ENCODE assay signal across 29 cellular contexts in the genomic region with DNA sequence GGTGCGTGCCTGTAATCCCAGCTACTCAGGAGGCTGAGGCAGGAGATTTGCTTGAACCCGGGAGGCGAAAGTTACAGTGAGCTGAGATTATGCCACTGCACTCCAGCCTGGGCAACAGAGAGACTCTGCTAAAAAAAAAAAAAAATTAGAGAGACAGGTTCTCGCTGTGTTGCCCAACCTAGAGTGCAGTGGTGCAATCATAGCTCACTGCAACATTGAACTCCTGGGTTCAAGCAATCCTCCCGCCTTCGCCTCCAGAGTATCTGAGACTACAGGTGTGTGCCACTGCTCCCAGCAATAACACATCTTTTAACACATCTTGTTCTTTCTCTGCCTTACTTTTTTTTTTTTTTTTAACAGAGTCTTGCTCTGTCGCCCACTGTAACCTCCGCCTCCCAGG. TPM values are rescaled to one million over a fixed set of nuclear protein-coding genes. Genes with fewer than 3 reads are reported as not detected.
"Had no signal": no experiment of that assay in that cellular context is flagged by ENCODE, and none has a peak within 500 bp of the region (broad histone marks: within the 10 kb centered on the region; RNA-seq: fewer than 3 reads in every experiment).

No MANE protein-coding gene starts in this region.

- H3K27ac ChIP-seq: body of pancreas, cardiac muscle cell, ovary, psoas muscle, transverse colon, uterus had no signal

- H3K27me3 ChIP-seq: body of pancreas, cardiac muscle cell, heart right ventricle, ovary, transverse colon, uterus had no signal

- H3K27ac Mint-ChIP-seq: activated naive CD4-positive, alpha-beta T cell treated with anti-CD3 and anti-CD28 coated beads, Interleukin-2, amount 50 U/mL, for 24 hours; activated T-helper 1 cell treated with anti-CD3 and anti-CD28 coated beads, Interleukin-12 subunit alpha, Interleukin-12 subunit beta, Interleukin-2, Interleukin-4 antibody, amounts not matched to agents 30 ng/mL and 10 ng/mL and 1 ng/mL, durations not matched to agents 14 hours and 24 hours and 36 hours; mesothelial cell of epicardium; natural killer cell had no signal

- H3K4me1 Mint-ChIP-seq: activated naive CD4-positive, alpha-beta T cell treated with anti-CD3 and anti-CD28 coated beads, Interleukin-2, amount 50 U/mL, for 24 hours; mesothelial cell of epicardium; natural killer cell had no signal

- H3K4me3 Mint-ChIP-seq: activated naive CD4-positive, alpha-beta T cell treated with anti-CD3 and anti-CD28 coated beads, Interleukin-2, amount 50 U/mL, for 24 hours; activated T-helper 1 cell treated with anti-CD3 and anti-CD28 coated beads, Interleukin-12 subunit alpha, Interleukin-12 subunit beta, Interleukin-2, Interleukin-4 antibody, amounts not matched to agents 30 ng/mL and 10 ng/mL and 1 ng/mL, durations not matched to agents 14 hours and 24 hours and 36 hours; mesothelial cell of epicardium; natural killer cell had no signal

- H3K9me3 Mint-ChIP-seq: activated naive CD4-positive, alpha-beta T cell treated with anti-CD3 and anti-CD28 coated beads, Interleukin-2, amount 50 U/mL, for 24 hours had no signal

- H3K36me3 ChIP-seq: cardiac muscle cell, heart right ventricle, ovary, transverse colon, uterus had no signal

- H3K4me1 ChIP-seq: body of pancreas, psoas muscle, transverse colon, uterus had no signal

- H3K4me3 ChIP-seq: body of pancreas, cardiac muscle cell, heart right ventricle, ovary, psoas muscle, transverse colon, uterus had no signal

- DNase-seq: activated CD4-positive, alpha-beta T cell treated with anti-CD3 and anti-CD28 coated beads for 4 hours; activated CD4-positive, alpha-beta T cell treated with anti-CD3 and anti-CD28 coated beads, Interleukin-2, amount 50 U/mL, for 48 hours; activated CD4-positive, CD25-positive, alpha-beta regulatory T cell; activated gamma-delta T cell; anterior cingulate cortex; body of pancreas; effector CD4-positive, alpha-beta T cell; heart right ventricle; natural killer cell; ovary; psoas muscle; right cardiac atrium; stimulated activated CD4-positive, alpha-beta T cell treated with anti-CD3 and anti-CD28 coated beads, Interleukin-1b, Interleukin-23, amount 100 ng/mL, for 48 hours; T-helper 9 cell; transverse colon; uterus had no signal

- ATAC-seq: body of pancreas, heart right ventricle, left lobe of liver, natural killer cell, psoas muscle, right cardiac atrium had no signal

RNA-seq across cellular contexts. Expression of a gene that starts 32.7 kb away (rescaled TPM):
- total RNA-seq: body of pancreas; cardiac muscle cell; chondrocyte; epithelial cell of proximal tubule; fibroblast of villous mesenchyme; left lobe of liver; lung microvascular endothelial cell; mesothelial cell of epicardium; psoas muscle; right cardiac atrium; T-helper 1 cell treated with Interleukin-12 subunit alpha and Interleukin-12 subunit beta and Interleukin-4 antibody, amounts not matched to agents 30 ng/mL and 1 ng/mL, for 36 hours; temporal lobe had no signal
- polyA plus RNA-seq: cardiac muscle cell, heart right ventricle, right cardiac atrium had no signal

RNA-seq across cellular contexts. Expression of a gene that starts 59.0 kb away (rescaled TPM):
- total RNA-seq: activated T-helper 1 cell treated with anti-CD3 and anti-CD28 coated beads, Interleukin-12 subunit alpha, Interleukin-12 subunit beta, Interleukin-2, Interleukin-4 antibody, amounts not matched to agents 30 ng/mL and 10 ng/mL and 1 ng/mL, durations not matched to agents 14 hours and 24 hours and 36 hours; body of pancreas; cardiac muscle cell; chondrocyte; epithelial cell of proximal tubule; fibroblast of villous mesenchyme; kidney epithelial cell; lung microvascular endothelial cell; mesothelial cell of epicardium; right cardiac atrium; skeletal muscle tissue; T-helper 1 cell treated with Interleukin-12 subunit alpha and Interleukin-12 subunit beta and Interleukin-4 antibody, amounts not matched to agents 30 ng/mL and 1 ng/mL, for 36 hours; temporal lobe; transverse colon had no signal
- polyA plus RNA-seq: cardiac muscle cell, psoas muscle, right cardiac atrium had no signal
